ENCODE assay signal across 1 cellular context in genomic region chr5:134132372-134133212, GRCh38.
A peak's percentile ranks its signal among the peaks of the same experiment; 100 is the strongest.
TF ChIP-seq lines count a peak whose summit lies in the region.

No MANE protein-coding gene starts in this region.

TF ChIP-seq in HepG2, 621 proteins besides CTCF, POLR2A, EP300 and RAD21 (continued from another document):
- TF ChIP-seq NFE2L1 (CRISPR knock-in tag; IDR thresholded peaks at IDR 0.05; ENCODE audit: borderline replicate concordance), result no peak
- no peak for TF ChIP-seq ZNF841 (CRISPR knock-in tag; IDR thresholded peaks at IDR 0.05; ENCODE audit: borderline replicate concordance)
- TF ChIP-seq STAT6 (CRISPR knock-in tag; IDR thresholded peaks at IDR 0.05; ENCODE audit: borderline replicate concordance), result no peak
- peak; percentile 84 to 86 for TF ChIP-seq MAFK (conservative IDR thresholded peaks at IDR 0.05 in 1 of 2, IDR thresholded peaks at IDR 0.05 in 1 of 2; ENCODE audit: low read length in 2 of 2)
- no peak for TF ChIP-seq PREB (CRISPR knock-in tag; IDR thresholded peaks at IDR 0.05)
